14 cellular contexts compared by ENCODE assay signal in the genomic region with DNA sequence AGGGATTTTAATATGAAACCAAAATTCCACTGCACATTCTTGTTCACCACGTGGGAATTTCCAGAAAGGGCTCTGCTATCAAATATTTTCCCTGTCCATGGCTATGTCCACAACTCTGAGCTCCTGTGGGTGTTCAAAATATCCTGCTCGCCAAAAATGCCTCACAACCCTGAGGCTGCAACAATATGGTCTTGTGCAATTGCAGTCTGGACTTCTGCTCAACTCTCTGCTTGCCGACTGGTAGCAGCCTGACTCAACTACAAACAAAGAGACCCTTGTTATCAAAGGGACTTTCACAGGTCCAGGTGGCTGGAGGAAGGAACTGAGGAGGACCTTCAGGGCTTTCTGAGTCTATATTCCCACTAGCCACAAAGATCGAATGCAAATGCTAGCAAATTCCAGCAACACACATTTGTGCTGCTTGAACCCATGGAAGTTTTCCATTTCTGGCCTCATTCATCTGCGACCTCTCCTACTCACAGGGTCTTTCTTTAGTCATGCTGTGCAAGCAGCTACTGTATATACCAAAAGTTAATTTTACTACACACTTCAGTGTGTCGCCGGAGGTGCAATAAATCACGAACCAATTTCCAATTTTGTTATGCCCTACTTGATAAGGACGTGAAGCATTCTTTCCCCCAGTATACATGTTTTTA.
A peak's percentile ranks its signal among the peaks of the same experiment; 100 is the strongest.
DNase-seq lines count a peak whose midpoint lies in the region; ATAC-seq, FAIRE-seq and TF ChIP-seq lines count a peak whose summit lies in the region.
"Had no signal": no experiment of that assay in that cellular context is flagged by ENCODE, and none has a peak within 500 bp of the region (broad histone marks: within the 10 kb centered on the region; RNA-seq: fewer than 3 reads in every experiment).

No MANE protein-coding gene starts in this region.

- no peak overlapping the region for H2BK15ac ChIP-seq in H1 (ENCODE audit: low read length)

- no peak overlapping the region for H2AFZ ChIP-seq in H1 (ENCODE audit: low read length)

- H3K27me3 ChIP-seq in H1 (replicated peaks in 1 of 4; ENCODE audit: control insufficient read depth in 3 of 4, extremely low read depth in 1 of 4, insufficient read depth in 3 of 4, low read length in 3 of 4) = no peaks in the 10 kb centered on the region
- no peaks in the 10 kb centered on the region for H3K27me3 ChIP-seq in kidney epithelial cell (ENCODE audit: control insufficient read depth, insufficient read depth, low read length)
- H3K27me3 ChIP-seq in uterus = no peaks in the 10 kb centered on the region

- peak overlapping the region; percentile 78; the same call in 1 of the 2 replicates for H2BK12ac ChIP-seq in H1 (ENCODE audit: low read depth, low read length)

- TF ChIP-seq POLR2A in H1 (IDR thresholded peaks at IDR 0.05; ENCODE audit: control extremely low read depth in 1 of 2, low read depth in 2 of 2, low read length in 2 of 2) (no peak), uterus (IDR thresholded peaks at IDR 0.05) (no peak)

- H4K8ac ChIP-seq in H1 (ENCODE audit: extremely low read depth, insufficient read depth, low read length) = no peak overlapping the region

- peak overlapping the region; percentile 95 for H4K91ac ChIP-seq in H1 (replicated peaks; ENCODE audit: insufficient read length, low read length)

- no peak overlapping the region for H3K23ac ChIP-seq in H1 (ENCODE audit: insufficient read length)

- CTCF ChIA-PET in H1 (lab: Charles Lee; ENCODE audit: partially characterized antibody) = interaction anchor here (0.6 kb wide), 1 partner anchor 9 kb away, joined by 3 read pairs; no protein-coding TSS in a partner anchor

- peak; percentile 77 for DNase-seq in AG08395 (ENCODE audit: low spot score)
- DNase-seq in NCI-H1048 (lab: John Stamatoyannopoulos, UW) = peak; percentile 68
- DNase-seq in H1 (ENCODE audit: low read depth in 1 of 2, low spot score in 2 of 2) = no peak
- DNase-seq in kidney epithelial cell (ENCODE audit: low read depth) = peak; percentile 44
- DNase-seq in NCI-H146 treated with DMSO at 0.1 percent for 48 hours (lab: John Stamatoyannopoulos, UW; ENCODE audit: unreplicated experiment) = no peak
- DNase-seq in uterus = no peak
- no peak for DNase-seq in GM19238 (ENCODE audit: insufficient read length, low spot score)
- DNase-seq: activated CD8-positive, alpha-beta memory T cell treated with anti-CD3 and anti-CD28 coated beads for 24 hours; erythroblast; NCI-H82; SW 1271 had no signal

- TF ChIP-seq CTCF in H1 (IDR thresholded peaks at IDR 0.05; ENCODE audit: control extremely low read depth in 1 of 3, insufficient read depth in 1 of 3, low read depth in 1 of 3, low read length in 3 of 3) (no peak), kidney epithelial cell (IDR thresholded peaks at IDR 0.05; ENCODE audit: insufficient read depth, low read length, poor library complexity, severe bottlenecking) (no peak), uterus (IDR thresholded peaks at IDR 0.05) (no peak)

- WGBS in H1 (ENCODE audit: extremely low coverage in 1 of 2, insufficient coverage in 1 of 2, insufficient read length in 1 of 2, insufficient replicate concordance in 2 of 2, low coverage in 1 of 2, low lambda C conversion rate in 2 of 2, missing lambda C conversion rate in 1 of 2), 2 experiments = 82% methylated on average over 9 of the region's 9 CpGs; no CpG with 5 or more reads in 1 of the 2 experiments

- H3K9me3 ChIP-seq in H1 (ENCODE audit: insufficient read depth in 2 of 2, low read depth in 1 of 2, low read length in 1 of 2) (peaks cover 16% of the 10 kb centered on the region in 2 experiments), uterus (no peaks in the 10 kb centered on the region)

- H3K14ac ChIP-seq in H1 (ENCODE audit: insufficient read length) = no peak overlapping the region

- H3K79me1 ChIP-seq in H1 (ENCODE audit: low read depth, low read length) = no peaks in the 10 kb centered on the region

- H3K79me2 ChIP-seq in H1 (ENCODE audit: control insufficient read depth in 1 of 2, insufficient read depth in 2 of 2, low read length in 2 of 2) = no peaks in the 10 kb centered on the region

- peak overlapping the region; percentile 68 for H2BK20ac ChIP-seq in H1 (ENCODE audit: low read length)

- H4K20me1 ChIP-seq in H1 (replicated peaks in 1 of 2; ENCODE audit: control insufficient read depth in 1 of 2, insufficient read depth in 2 of 2, low read length in 2 of 2) = no peaks in the 10 kb centered on the region

- H3K36me3 ChIP-seq in H1 (ENCODE audit: control insufficient read depth in 2 of 4, insufficient read depth in 4 of 4, low read length in 3 of 4) (peaks cover 0 to 16% (median 3%) of the 10 kb centered on the region in 4 experiments; a peak in 3 of 8 replicates), kidney epithelial cell (ENCODE audit: control insufficient read depth, insufficient read depth, low read length) (no peaks in the 10 kb centered on the region), uterus (no peaks in the 10 kb centered on the region)

- FAIRE-seq in H1 (lab: Jason Lieb, UNC) = no peak
- FAIRE-seq: G401.6 had no signal

- H3K4me2 ChIP-seq in H1 (ENCODE audit: insufficient read depth in 1 of 2, low read depth in 2 of 2, low read length in 2 of 2) = no peak overlapping the region

- H3K27ac ChIP-seq in H1 (ENCODE audit: low read depth, low read length) (peak overlapping the region; percentile 65; the same call in 1 of the 2 replicates), uterus (no peak overlapping the region)

- H3K23me2 ChIP-seq in H1 (ENCODE audit: low read depth, low read length) = no peaks in the 10 kb centered on the region

- H3K4me1 ChIP-seq in H1 (replicated peaks in 1 of 4; ENCODE audit: control insufficient read depth in 3 of 4, insufficient read depth in 4 of 4, low read length in 3 of 4) (peaks cover 2 to 22% (median 11%) of the 10 kb centered on the region in 4 experiments), uterus (no peaks in the 10 kb centered on the region)

- no peak for TF ChIP-seq RAD21 in H1 (IDR thresholded peaks at IDR 0.05 in 1 of 2, conservative IDR thresholded peaks at IDR 0.05 in 1 of 2; ENCODE audit: low read depth in 2 of 2, low read length in 2 of 2)

- no peak overlapping the region for H3K9ac ChIP-seq in H1 (replicated peaks in 1 of 4; ENCODE audit: extremely low read depth in 1 of 4, low read depth in 3 of 4, low read length in 3 of 4)

- H3K18ac ChIP-seq in H1 (ENCODE audit: extremely low read depth, low read length) = peak overlapping the region; percentile 64; the same call in 1 of the 2 replicates

- peak overlapping the region; percentile 60 for H3K56ac ChIP-seq in H1 (replicated peaks; ENCODE audit: insufficient read length, low read depth, low read length)

- H2BK120ac ChIP-seq in H1 (replicated peaks; ENCODE audit: low read depth, low read length) = peak overlapping the region; percentile 97

- POLR2A ChIA-PET in H1 (lab: Charles Lee; ENCODE audit: partially characterized antibody) = interaction anchor here (0.6 kb wide), 1 partner anchor 105 kb away, joined by 3 read pairs; no protein-coding TSS in a partner anchor

- no peak overlapping the region; a peak in 1 of 8 replicates for H3K4me3 ChIP-seq in H1 (ENCODE audit: extremely low read depth in 1 of 4, insufficient read depth in 2 of 4, low read depth in 3 of 4, low read length in 4 of 4)
- H3K4me3 ChIP-seq in kidney epithelial cell (ENCODE audit: low read depth, low read length) = no peak overlapping the region
- no peak overlapping the region for H3K4me3 ChIP-seq in uterus

- no peak overlapping the region for H2AK5ac ChIP-seq in H1 (ENCODE audit: low read depth, low read length)

- H3K4ac ChIP-seq in H1 (replicated peaks; ENCODE audit: insufficient read length, low read depth, low read length) = peak overlapping the region; percentile 76

- peak overlapping the region; percentile 37 for H4K5ac ChIP-seq in H1 (ENCODE audit: insufficient read length, low read depth, low read length)

- no peak for ATAC-seq in HG02938 (IDR thresholded peaks at IDR 0.05; ENCODE audit: unreplicated experiment)
- ATAC-seq: HCT116 had no signal

- intact Hi-C loops in uterus (cut with DNase I; ENCODE audit: low total_unique reads) = no loop called here

- TF ChIP-seq EP300 in H1 (IDR thresholded peaks at IDR 0.05; ENCODE audit: borderline replicate concordance in 1 of 2, low read depth in 2 of 2, low read length in 2 of 2) = no peak

- peak overlapping the region; percentile 81 for H2BK5ac ChIP-seq in H1 (ENCODE audit: low read depth, low read length)

TF ChIP-seq in H1, 55 proteins besides CTCF, POLR2A, EP300 and RAD21 (continues in another document):
- TF ChIP-seq, protein P1, sequence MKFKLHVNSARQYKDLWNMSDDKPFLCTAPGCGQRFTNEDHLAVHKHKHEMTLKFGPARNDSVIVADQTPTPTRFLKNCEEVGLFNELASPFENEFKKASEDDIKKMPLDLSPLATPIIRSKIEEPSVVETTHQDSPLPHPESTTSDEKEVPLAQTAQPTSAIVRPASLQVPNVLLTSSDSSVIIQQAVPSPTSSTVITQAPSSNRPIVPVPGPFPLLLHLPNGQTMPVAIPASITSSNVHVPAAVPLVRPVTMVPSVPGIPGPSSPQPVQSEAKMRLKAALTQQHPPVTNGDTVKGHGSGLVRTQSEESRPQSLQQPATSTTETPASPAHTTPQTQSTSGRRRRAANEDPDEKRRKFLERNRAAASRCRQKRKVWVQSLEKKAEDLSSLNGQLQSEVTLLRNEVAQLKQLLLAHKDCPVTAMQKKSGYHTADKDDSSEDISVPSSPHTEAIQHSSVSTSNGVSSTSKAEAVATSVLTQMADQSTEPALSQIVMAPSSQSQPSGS (IDR thresholded peaks at IDR 0.05; ENCODE audit: low read length) = no peak
- TF ChIP-seq TEAD4 (IDR thresholded peaks at IDR 0.05; ENCODE audit: low read depth, low read length) = no peak
- no peak for TF ChIP-seq YY1 (IDR thresholded peaks at IDR 0.05; ENCODE audit: low read depth, low read length)
- TF ChIP-seq RFX5 (IDR thresholded peaks at IDR 0.05; ENCODE audit: borderline replicate concordance, low read depth, low read length) = no peak
- TF ChIP-seq CBX5 (IDR thresholded peaks at IDR 0.05; ENCODE audit: low read depth, low read length) = no peak
- TF ChIP-seq SAP30 (IDR thresholded peaks at IDR 0.05; ENCODE audit: insufficient read depth, insufficient replicate concordance, low read length) = no peak
- no peak for TF ChIP-seq JUND (IDR thresholded peaks at IDR 0.05; ENCODE audit: low read length)
- TF ChIP-seq, protein P2, sequence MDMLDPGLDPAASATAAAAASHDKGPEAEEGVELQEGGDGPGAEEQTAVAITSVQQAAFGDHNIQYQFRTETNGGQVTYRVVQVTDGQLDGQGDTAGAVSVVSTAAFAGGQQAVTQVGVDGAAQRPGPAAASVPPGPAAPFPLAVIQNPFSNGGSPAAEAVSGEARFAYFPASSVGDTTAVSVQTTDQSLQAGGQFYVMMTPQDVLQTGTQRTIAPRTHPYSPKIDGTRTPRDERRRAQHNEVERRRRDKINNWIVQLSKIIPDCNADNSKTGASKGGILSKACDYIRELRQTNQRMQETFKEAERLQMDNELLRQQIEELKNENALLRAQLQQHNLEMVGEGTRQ (IDR thresholded peaks at IDR 0.05; ENCODE audit: low read length) = no peak
- TF ChIP-seq RXRA (IDR thresholded peaks at IDR 0.05; ENCODE audit: insufficient read depth, low read depth, low read length) = no peak
- no peak for TF ChIP-seq CHD2 (IDR thresholded peaks at IDR 0.05; ENCODE audit: low read length)
- no peak for TF ChIP-seq SIX5 (IDR thresholded peaks at IDR 0.05; ENCODE audit: low read depth, low read length)
- TF ChIP-seq CREB1 (IDR thresholded peaks at IDR 0.05) = no peak

Comparison
In these comparisons a context has a peak if more than half of its experiments do, and no peak if none do; other contexts are left out.
1. DNase-seq: peak in AG08395 (single experiment), NCI-H1048 (single experiment) and kidney epithelial cell (single experiment); none in H1 (0 of 2), NCI-H146 treated with DMSO at 0.1 percent for 48 hours (single experiment), uterus (0 of 2) and GM19238 (single experiment).